24 cellular contexts compared by ENCODE assay signal in the genomic region with DNA sequence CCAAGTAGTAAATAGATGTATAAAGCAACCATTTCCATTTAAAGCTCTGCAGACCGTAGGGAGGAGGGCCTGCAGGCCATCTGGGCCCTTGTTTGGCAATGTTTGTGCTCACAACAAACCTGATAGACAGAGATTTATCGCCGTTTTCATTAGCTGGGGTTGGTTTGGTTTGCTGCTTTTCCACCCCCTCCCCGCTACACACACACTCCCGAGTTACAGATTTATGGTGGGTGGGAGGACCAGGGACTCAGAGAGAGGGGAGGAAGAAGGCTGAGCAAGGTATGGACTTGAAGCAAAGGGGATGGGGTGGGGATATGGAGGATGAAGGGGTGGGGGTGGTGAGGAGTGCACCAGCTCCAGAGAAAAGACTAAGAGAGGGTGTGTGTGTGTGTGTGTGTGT. TPM values are rescaled to one million over a fixed set of nuclear protein-coding genes. Genes with fewer than 3 reads are reported as not detected.
DNase-seq lines count a peak whose midpoint lies in the region; ATAC-seq and TF ChIP-seq lines count a peak whose summit lies in the region.
"Had no signal": no experiment of that assay in that cellular context is flagged by ENCODE, and none has a peak within 500 bp of the region (broad histone marks: within the 10 kb centered on the region; RNA-seq: fewer than 3 reads in every experiment).

No MANE protein-coding gene starts in this region.

- H3K27me3 Mint-ChIP-seq in brain, result peaks cover 76% of the 10 kb centered on the region
- peaks cover 48% of the 10 kb centered on the region for H3K27me3 Mint-ChIP-seq in nephron progenitor cell (ENCODE audit: low read depth, poor library complexity)
- H3K27me3 Mint-ChIP-seq in type B pancreatic cell, result peaks cover 25% of the 10 kb centered on the region
- H3K27me3 Mint-ChIP-seq in natural killer cell treated with Interleukin-12 subunit alpha and Interleukin-12 subunit beta and Interleukin-15 and Interleukin-18, amount 100 ng/mL, for 72 hours, result peaks cover 27 to 48% of the 10 kb centered on the region in 2 donors

- no peak overlapping the region for H3K4me3 Mint-ChIP-seq in brain
- H3K4me3 Mint-ChIP-seq in nephron progenitor cell, result peak overlapping the region; percentile 3
- H3K4me3 Mint-ChIP-seq in type B pancreatic cell, result peak overlapping the region; percentile 19
- no peak overlapping the region for H3K4me3 Mint-ChIP-seq in natural killer cell treated with Interleukin-12 subunit alpha and Interleukin-12 subunit beta and Interleukin-15 and Interleukin-18, amount 100 ng/mL, for 72 hours
- H3K4me3 Mint-ChIP-seq: B cell; CD8-positive, alpha-beta memory T cell had no signal

- TF ChIP-seq CTCF in brain (conservative IDR thresholded peaks at IDR 0.05), result no peak
- no peak for TF ChIP-seq CTCF in nephron progenitor cell (IDR thresholded peaks at IDR 0.05)
- no peak for TF ChIP-seq CTCF in type B pancreatic cell (conservative IDR thresholded peaks at IDR 0.05)

- peaks cover 31% of the 10 kb centered on the region for H3K4me1 Mint-ChIP-seq in brain
- H3K4me1 Mint-ChIP-seq in nephron progenitor cell, result peaks cover 87% of the 10 kb centered on the region
- peaks cover 44% of the 10 kb centered on the region for H3K4me1 Mint-ChIP-seq in type B pancreatic cell (ENCODE audit: unreplicated experiment)
- H3K4me1 Mint-ChIP-seq in natural killer cell treated with Interleukin-12 subunit alpha and Interleukin-12 subunit beta and Interleukin-15 and Interleukin-18, amount 100 ng/mL, for 72 hours (ENCODE audit: low read depth in 2 of 2), result peaks cover 10 to 27% of the 10 kb centered on the region in 2 donors

- H3K27ac Mint-ChIP-seq in brain, result peak overlapping the region in 3 of 5 experiments; percentile 34 to 57 (median 42)
- peak overlapping the region; percentile 19 for H3K27ac Mint-ChIP-seq in nephron progenitor cell
- no peak overlapping the region for H3K27ac Mint-ChIP-seq in type B pancreatic cell
- no peak overlapping the region for H3K27ac Mint-ChIP-seq in natural killer cell treated with Interleukin-12 subunit alpha and Interleukin-12 subunit beta and Interleukin-15 and Interleukin-18, amount 100 ng/mL, for 72 hours
- H3K27ac Mint-ChIP-seq: B cell; CD14-positive monocyte; CD8-positive, alpha-beta memory T cell had no signal

- peak in 2 of 3 experiments; percentile 17 to 54 for DNase-seq in NCI-H1417 (lab: John Stamatoyannopoulos, UW)
- no peak for DNase-seq in NCI-H1417 treated with DMSO at 0.1 percent for 48 hours (lab: John Stamatoyannopoulos, UW)
- peak; percentile 43 for DNase-seq in nephron progenitor cell
- DNase-seq in type B pancreatic cell (ENCODE audit: extremely low spot score, unreplicated experiment), result no peak
- no peak for DNase-seq in natural killer cell treated with Interleukin-12 subunit alpha and Interleukin-12 subunit beta and Interleukin-15 and Interleukin-18, amount 100 ng/mL, for 72 hours (ENCODE audit: low spot score)
- DNase-seq: Calu3; CD8-positive, alpha-beta memory T cell; DMS79 treated with DMSO at 0.1 percent for 48 hours; GF-D8; HCEC 1CT; KBM-7; MV-4-11; NCI-H1105 treated with DMSO at 0.1 percent for 48 hours; NCI-H187; NCI-H2107; NCI-H446 treated with DMSO at 0.1 percent for 48 hours; NCI-H526; SHP77 treated with DMSO at 0.1 percent for 48 hours had no signal

- H3K9me3 Mint-ChIP-seq in brain (no peaks in the 10 kb centered on the region), nephron progenitor cell (no peaks in the 10 kb centered on the region), type B pancreatic cell (no peaks in the 10 kb centered on the region)
- H3K9me3 Mint-ChIP-seq in natural killer cell treated with Interleukin-12 subunit alpha and Interleukin-12 subunit beta and Interleukin-15 and Interleukin-18, amount 100 ng/mL, for 72 hours, result no peaks in the 10 kb centered on the region
- H3K9me3 Mint-ChIP-seq: CD8-positive, alpha-beta memory T cell had no signal

- no peak for ATAC-seq in HG02981 (IDR thresholded peaks at IDR 0.05; ENCODE audit: unreplicated experiment)
- no peak for ATAC-seq in natural killer cell treated with Interleukin-12 subunit alpha and Interleukin-12 subunit beta and Interleukin-15 and Interleukin-18, amount 100 ng/mL, for 72 hours
- ATAC-seq in HG03342 (IDR thresholded peaks at IDR 0.05; ENCODE audit: unreplicated experiment), result no peak
- ATAC-seq: Panc1 had no signal

- H3K36me3 Mint-ChIP-seq in brain (no peaks in the 10 kb centered on the region), nephron progenitor cell (ENCODE audit: low read depth) (no peaks in the 10 kb centered on the region), type B pancreatic cell (no peaks in the 10 kb centered on the region)
- H3K36me3 Mint-ChIP-seq in natural killer cell treated with Interleukin-12 subunit alpha and Interleukin-12 subunit beta and Interleukin-15 and Interleukin-18, amount 100 ng/mL, for 72 hours, result peaks cover 9% of the 10 kb centered on the region

RNA-seq across cellular contexts. Expression of gene FOXP4, which starts 36.6 kb away (rescaled TPM):
- 184 TPM for polyA plus RNA-seq in brain (ENCODE audit: insufficient read depth, low read depth, low replicate concordance)
- 62.2 and 100 TPM in 2 replicates for total RNA-seq in type B pancreatic cell (ENCODE audit: low replicate concordance)
- total RNA-seq in natural killer cell treated with Interleukin-12 subunit alpha and Interleukin-12 subunit beta and Interleukin-15 and Interleukin-18, amount 100 ng/mL, for 72 hours, result 100 to 1,000 TPM in 1 of 2 donors, 10 to 100 TPM in 1; 52.4 to 110 TPM

Comparison
In these comparisons a context has a peak if more than half of its experiments do, and no peak if none do; other contexts are left out.
1. DNase-seq: peak in NCI-H1417 (2 of 3) and nephron progenitor cell (single experiment); none in NCI-H1417 treated with DMSO at 0.1 percent for 48 hours (single experiment), type B pancreatic cell (single experiment) and natural killer cell treated with Interleukin-12 subunit alpha and Interleukin-12 subunit beta and Interleukin-15 and Interleukin-18, amount 100 ng/mL, for 72 hours (single experiment).
2. H3K27ac Mint-ChIP-seq: peak in brain (3 of 5) and nephron progenitor cell (single experiment); none in type B pancreatic cell (single experiment) and natural killer cell treated with Interleukin-12 subunit alpha and Interleukin-12 subunit beta and Interleukin-15 and Interleukin-18, amount 100 ng/mL, for 72 hours (0 of 2).
3. H3K4me3 Mint-ChIP-seq: peak in nephron progenitor cell (single experiment) and type B pancreatic cell (single experiment); none in brain (0 of 5) and natural killer cell treated with Interleukin-12 subunit alpha and Interleukin-12 subunit beta and Interleukin-15 and Interleukin-18, amount 100 ng/mL, for 72 hours (single experiment).